28 cellular contexts compared by ENCODE assay signal in genomic region chr5:127970081-127970480, GRCh38.
"Had no signal": no experiment of that assay in that cellular context is flagged by ENCODE, and none has a peak within 500 bp of the region (broad histone marks: within the 10 kb centered on the region; RNA-seq: fewer than 3 reads in every experiment).

No MANE protein-coding gene starts in this region.

- H3K4me3 ChIP-seq: cardiac muscle cell, K562 had no signal

- H3K27me3 ChIP-seq: cardiac muscle cell had no signal

- DNase-seq: activated B cell treated with CpG ODN at 0.5 μM for 24 hours; activated CD4-positive, alpha-beta memory T cell treated with anti-CD3 and anti-CD28 coated beads for 36 hours; activated CD4-positive, alpha-beta T cell treated with anti-CD3 and anti-CD28 coated beads for 4 hours; activated CD4-positive, alpha-beta T cell treated with anti-CD3 and anti-CD28 coated beads, Interleukin-2, amount 50 U/mL, for 1 hour; activated CD4-positive, CD25-positive, alpha-beta regulatory T cell treated with anti-CD3 and anti-CD28 coated beads, Interleukin-2, amount 50 U/mL, for 72 hours; activated CD8-positive, alpha-beta memory T cell treated with anti-CD3 and anti-CD28 coated beads, Interleukin-2, amount 50 U/mL, for 4 hours; activated gamma-delta T cell treated with Interleukin-2 at 50 U/mL for 16 hours; activated naive CD4-positive, alpha-beta T cell treated with anti-CD3 and anti-CD28 coated beads for 36 hours; activated naive CD8-positive, alpha-beta T cell treated with anti-CD3 and anti-CD28 coated beads, Interleukin-2, amount 50 U/mL, for 24 hours; activated T-cell treated with anti-CD3 and anti-CD28 coated beads for 4 hours; activated T-cell treated with anti-CD3 and anti-CD28 coated beads, Interleukin-2, amount 50 U/mL, for 4 hours; NCI-H1048; NCI-H1436 treated with DMSO at 0.1 percent for 48 hours; NCI-H1694 treated with DMSO at 0.1 percent for 48 hours; NCI-H2029 treated with DMSO at 0.1 percent for 48 hours; NCI-H2107; NCI-H2171; NCI-H510A; NCI-H526; NCI-H748 treated with DMSO at 0.1 percent for 48 hours; Right ventricle myocardium superior; SW 1271; T-helper 1 cell; T-helper 2 cell; T-helper 9 cell had no signal

- FAIRE-seq: K562 had no signal

- H3K36me3 ChIP-seq: cardiac muscle cell had no signal

- ATAC-seq: activated naive CD8-positive, alpha-beta T cell treated with anti-CD3 and anti-CD28 coated beads, Interleukin-2, amount 50 U/mL, for 24 hours; activated T-cell treated with anti-CD3 and anti-CD28 coated beads, Interleukin-2, amount 50 U/mL, for 4 hours; K562 had no signal

- H3K27ac ChIP-seq: cardiac muscle cell, VCaP had no signal
